ENCODE assay signal across 9 cellular contexts in genomic region chr6:167094820-167095637, GRCh38. TPM values are rescaled to one million over a fixed set of nuclear protein-coding genes. Genes with fewer than 3 reads are reported as not detected.
A peak's percentile ranks its signal among the peaks of the same experiment; 100 is the strongest.
DNase-seq lines count a peak whose midpoint lies in the region; ATAC-seq lines count a peak whose summit lies in the region.
"Had no signal": no experiment of that assay in that cellular context is flagged by ENCODE, and none has a peak within 500 bp of the region (broad histone marks: within the 10 kb centered on the region; RNA-seq: fewer than 3 reads in every experiment).

No MANE protein-coding gene starts in this region.

- DNase-seq in HT1080 (ENCODE audit: low read depth) (peak; percentile 11), immature natural killer cell (peak in 1 of 3 donors; percentile 6), NCI-H1436 (lab: John Stamatoyannopoulos, UW) (no peak), MG63 (no peak), NCI-H446 treated with DMSO at 0.1 percent for 48 hours (lab: John Stamatoyannopoulos, UW) (no peak)
- no peak for DNase-seq in stimulated activated CD4-positive, alpha-beta T cell treated with anti-CD3 and anti-CD28 coated beads, Interleukin-12 subunit alpha, Interleukin-12 subunit beta, amount 100 ng/mL, for 4 hours

- H3K4me3 Mint-ChIP-seq in immature natural killer cell, result peak overlapping the region in 3 of 5 donors; percentile 37 to 80 (median 74)

- H3K9me3 ChIP-seq in MG63, result no peaks in the 10 kb centered on the region

- no peaks in the 10 kb centered on the region for H3K36me3 ChIP-seq in MG63

- H3K9me3 Mint-ChIP-seq in immature natural killer cell, result no peaks in the 10 kb centered on the region

- no peak overlapping the region for H3K4me3 ChIP-seq in MG63
- H3K4me3 ChIP-seq: lung had no signal

- H3K27me3 Mint-ChIP-seq in immature natural killer cell (ENCODE audit: low read depth in 3 of 3), result peaks cover 2 to 8% (median 3%) of the 10 kb centered on the region in 3 donors

- H3K4me1 Mint-ChIP-seq in immature natural killer cell, result peaks cover 35 to 50% of the 10 kb centered on the region in 2 donors

- H3K36me3 Mint-ChIP-seq in immature natural killer cell, result no peaks in the 10 kb centered on the region

- ATAC-seq in GM18499 (IDR thresholded peaks at IDR 0.05; ENCODE audit: insufficient read depth, unreplicated experiment) (peak; percentile 44), GM21529 (IDR thresholded peaks at IDR 0.05; ENCODE audit: unreplicated experiment) (peak; percentile 42)

- H3K27ac Mint-ChIP-seq in immature natural killer cell, result peak overlapping the region in 5 of 6 donors; percentile 7 to 79 (median 24)

- H3K27me3 ChIP-seq in MG63, result no peaks in the 10 kb centered on the region

RNA-seq across cellular contexts. Expression of gene CCR6, which starts 27.9 kb away (rescaled TPM):
- total RNA-seq in HT1080 (2014; rRNA removed; shearing (Covaris generic)), result 0.06 TPM in 1 of 2 replicates, not detected in the other
- not detected in 2 replicates for polyA plus RNA-seq in HT1080 (2015; cell fraction: cytosol; rRNA removed)
- not detected in 2 replicates for polyA plus RNA-seq in HT1080 (2015; cell fraction: nucleus; rRNA removed)
- polyA plus RNA-seq in immature natural killer cell, result 1 to 10 TPM in 2 of 3 donors, under 1 TPM in 1; 0.79 to 2.3 (median 1.8) TPM
- total RNA-seq in MG63 (2014; rRNA removed; shearing (Covaris generic); ENCODE audit: low replicate concordance), result not detected in 2 replicates
